In the genomic region with DNA sequence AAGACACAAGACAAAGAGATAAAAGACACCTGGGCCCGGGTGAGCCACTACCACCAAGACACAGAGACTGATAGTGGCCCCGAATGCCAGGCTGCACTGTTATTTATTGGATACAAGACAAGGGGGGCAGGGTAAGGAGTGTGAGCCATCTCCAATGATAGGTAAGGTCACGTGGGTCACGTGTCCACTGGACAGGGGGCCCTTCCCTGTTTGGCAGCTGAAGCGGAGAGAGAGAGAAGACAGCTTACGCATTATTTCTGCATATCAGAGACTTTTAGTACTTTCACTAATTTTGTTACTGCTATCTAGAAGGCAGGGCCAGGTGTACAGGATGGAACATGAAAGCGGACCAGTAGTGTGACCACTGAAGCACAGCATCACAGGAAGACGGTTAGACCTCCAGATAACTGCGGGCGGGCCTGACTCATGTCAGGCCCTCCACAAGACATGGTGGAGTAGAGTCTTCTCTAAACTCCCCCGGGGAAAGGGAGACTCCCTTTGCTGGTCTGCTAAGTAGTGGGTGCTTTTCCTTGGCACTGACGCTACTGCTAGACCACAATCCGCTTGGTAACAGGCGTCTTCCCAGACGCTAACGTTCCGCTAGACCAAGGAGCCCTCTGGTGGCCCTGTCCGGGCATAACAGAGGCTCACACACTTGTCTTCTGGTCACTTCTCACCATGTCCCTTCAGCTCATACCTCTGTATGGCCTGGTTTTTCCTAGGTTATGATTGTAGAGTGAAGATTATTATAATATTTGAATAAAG, we compare ENCODE assay signal across 8 cellular contexts. TPM values are rescaled to one million over a fixed set of nuclear protein-coding genes. Genes with fewer than 3 reads are reported as not detected.
A peak's percentile ranks its signal among the peaks of the same experiment; 100 is the strongest.
DNase-seq lines count a peak whose midpoint lies in the region; FAIRE-seq and TF ChIP-seq lines count a peak whose summit lies in the region.
"Not testable (repeated sequence)": the region's sequence is repeated elsewhere in the genome, so short reads cannot be mapped to it uniquely, and the experiment has no call there.

No MANE protein-coding gene starts in this region.

- not testable (repeated sequence) for DNase-seq in D721Med (ENCODE audit: insufficient read length, low spot score)
- DNase-seq in HT1080 (ENCODE audit: low read depth): peak; percentile 55
- DNase-seq in OCI-LY7 (ENCODE audit: low spot score): peak; percentile 92
- peak; percentile 15 for DNase-seq in activated T-cell treated with anti-CD3 and anti-CD28 coated beads for 48 hours (ENCODE audit: low read depth)
- peak; percentile 59 to 87 (median 74) for DNase-seq in dorsolateral prefrontal cortex
- DNase-seq in iPS DF 19.7 (ENCODE audit: low read depth, low spot score): peak; percentile 63
- peak; percentile 76 for DNase-seq in pons (ENCODE audit: low spot score)
- DNase-seq in urothelium cell line (ENCODE audit: low spot score): peak; percentile 29

- H3K27ac ChIP-seq in OCI-LY7 (ENCODE audit: low read depth, low read length, poor library complexity, severe bottlenecking): peak overlapping the region; percentile 99
- H3K27ac ChIP-seq in dorsolateral prefrontal cortex: not testable (repeated sequence)

- H3K4me3 ChIP-seq in OCI-LY7 (ENCODE audit: low read depth, low read length, poor library complexity, severe bottlenecking) (peak overlapping the region; percentile 53), dorsolateral prefrontal cortex (peak overlapping the region in 1 of 59 donors; percentile 13)

- CTCF ChIA-PET in OCI-LY7 (lab: Charles Lee; ENCODE audit: unreplicated experiment): not testable (repeated sequence)

- POLR2A ChIA-PET in OCI-LY7 (lab: Charles Lee): interaction anchor here (2.6 kb wide), 1 partner anchor 36 kb away, joined by 10 read pairs; the partner anchor contains the start of gene ZNF260

- not testable (repeated sequence) for BruUV-seq in OCI-LY7 (replicated peaks; lab: Mats Ljungman, UMichigan)

- H3K9me2 ChIP-seq in OCI-LY7 (ENCODE audit: insufficient read depth, low read length): not testable (repeated sequence)

- H2AFZ ChIP-seq in OCI-LY7 (ENCODE audit: low read length): peak overlapping the region; percentile 65; the same call in 1 of the 2 replicates

- FAIRE-seq in D721Med (lab: Jason Lieb, UNC); urothelium cell line (lab: Jason Lieb, UNC): not testable (repeated sequence)

- peaks cover 44% of the 10 kb centered on the region for H3K4me1 ChIP-seq in OCI-LY7 (ENCODE audit: insufficient read depth, low read length, poor library complexity, severe bottlenecking)

- peaks cover 15% of the 10 kb centered on the region; the same call in 1 of the 2 replicates for H3K9me3 ChIP-seq in OCI-LY7 (ENCODE audit: low read length)

- H3K79me2 ChIP-seq in OCI-LY7 (ENCODE audit: insufficient read depth, low read depth, low read length): peaks cover 10% of the 10 kb centered on the region; the same call in 1 of the 2 replicates

- TF ChIP-seq CTCF in D721Med (IDR thresholded peaks at IDR 0.05; ENCODE audit: insufficient read depth, missing control alignments) (peak; percentile 32), OCI-LY7 (conservative IDR thresholded peaks at IDR 0.05; ENCODE audit: low read length) (peak; percentile 83), dorsolateral prefrontal cortex (IDR thresholded peaks at IDR 0.05 in 54 of 56, conservative IDR thresholded peaks at IDR 0.05 in 2 of 56; ENCODE audit: low read depth in 1 of 56, partially characterized antibody in 56 of 56) (peak; percentile 25 to 81 (median 67))

- intact Hi-C loops in OCI-LY7 (cut with micrococcal nuclease; ENCODE audit: unreplicated experiment) (loop anchor here (1.0 to 10.0 kb wide), 6 partner anchors 74 to 368 kb away; partner anchors contain the start of genes ZFP82, ZNF146, ZNF529 and ZNF565), dorsolateral prefrontal cortex (cut with DNase I) (loop anchor here in 1 of 2 donors (5.0 kb wide), 1 partner anchor 301 kb away; no protein-coding TSS in a partner anchor)

- not testable (repeated sequence) for H4K20me1 ChIP-seq in OCI-LY7 (ENCODE audit: insufficient read depth, low read length)

- not testable (repeated sequence) for H3K27me3 ChIP-seq in dorsolateral prefrontal cortex

- H3K36me3 ChIP-seq in OCI-LY7 (ENCODE audit: insufficient read depth, low read length): not testable (repeated sequence)

- H3K4me2 ChIP-seq in OCI-LY7 (ENCODE audit: low read length): peak overlapping the region; percentile 62

RNA-seq across cellular contexts. Expression of gene ZNF566, which starts 3.5 kb away (rescaled TPM):
- 3.7 and 5.1 TPM in 2 replicates for total RNA-seq in HT1080 (2014; rRNA removed; shearing (Covaris generic))
- polyA plus RNA-seq in HT1080 (2015; cell fraction: cytosol; rRNA removed): 0.79 and 3.1 TPM in 2 replicates
- 4.2 and 4.8 TPM in 2 replicates for polyA plus RNA-seq in HT1080 (2015; cell fraction: nucleus; rRNA removed)
- total RNA-seq in OCI-LY7 (2014; rRNA removed; shearing (Covaris generic)): 16.1 and 29.5 TPM in 2 replicates
- 17.3 and 20.3 TPM in 2 replicates for total RNA-seq in OCI-LY7 (2022)
- 10 to 100 TPM; 14.7 to 34.4 (median 22.9) TPM for total RNA-seq in dorsolateral prefrontal cortex

RNA-seq across cellular contexts. Expression of gene ZNF260, which starts 35.2 kb away (rescaled TPM):
- 6.3 and 7.0 TPM in 2 replicates for total RNA-seq in HT1080 (2014; rRNA removed; shearing (Covaris generic))
- 5.1 and 5.9 TPM in 2 replicates for polyA plus RNA-seq in HT1080 (2015; cell fraction: cytosol; rRNA removed)
- 6.5 and 8.0 TPM in 2 replicates for polyA plus RNA-seq in HT1080 (2015; cell fraction: nucleus; rRNA removed)
- 9.9 and 11.1 TPM in 2 replicates for total RNA-seq in OCI-LY7 (2014; rRNA removed; shearing (Covaris generic))
- 14.5 and 17.5 TPM in 2 replicates for total RNA-seq in OCI-LY7 (2022)
- total RNA-seq in dorsolateral prefrontal cortex: 10 to 100 TPM; 10.1 to 24.3 (median 14.8) TPM

Comparison
In these comparisons a context has a peak if more than half of its experiments do, and no peak if none do; other contexts are left out.
1. CTCF ChIP-seq: peak in every context shown above with its lines; median percentile 83 in OCI-LY7; 67 in dorsolateral prefrontal cortex; 32 in D721Med.